Comparison of ENCODE assay signal across 8 cellular contexts in the genomic region with DNA sequence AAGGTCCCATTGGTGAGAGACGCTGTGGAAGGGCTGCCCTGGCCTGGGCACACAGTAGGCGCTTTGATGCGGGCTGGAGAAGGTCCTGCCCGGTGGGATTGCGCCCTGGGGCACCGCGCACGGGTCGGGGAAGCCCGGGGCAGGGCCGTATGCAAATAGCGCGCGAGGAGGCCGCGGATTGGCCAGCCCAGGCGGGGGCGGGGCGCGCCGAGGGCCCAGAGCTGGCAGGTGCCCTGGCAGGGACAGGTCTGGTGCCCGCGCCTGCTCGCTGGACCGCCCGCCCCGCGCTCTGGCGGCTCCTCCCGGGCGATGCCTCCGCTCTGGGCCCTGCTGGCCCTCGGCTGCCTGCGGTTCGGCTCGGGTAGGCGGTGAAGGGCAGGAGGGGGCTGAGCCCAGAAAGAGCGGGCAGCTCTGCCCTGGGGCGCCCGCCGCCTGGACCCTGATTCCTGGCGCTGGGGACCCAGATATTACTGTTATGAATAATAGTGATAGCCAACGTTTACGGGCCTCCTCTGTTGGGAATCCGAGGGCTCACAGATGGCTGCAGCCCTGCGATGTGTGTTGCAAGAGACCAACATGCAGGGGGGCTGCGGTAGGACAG. TPM values are rescaled to one million over a fixed set of nuclear protein-coding genes. Genes with fewer than 3 reads are reported as not detected.
DNase-seq lines count a peak whose midpoint lies in the region; ATAC-seq, FAIRE-seq and TF ChIP-seq lines count a peak whose summit lies in the region.

Gene UPK3A, plus strand, starts transcription at position 245 of the 601 bp plus-strand sequence. Its CDS starts 65 bp downstream, at position 310.

- no peak for TF ChIP-seq CTCF in astrocyte of the cerebellum (IDR thresholded peaks at IDR 0.05; ENCODE audit: low read depth, low read length, missing control alignments)

- H3F3A ChIP-seq in GM23248 (ENCODE audit: insufficient read depth): no peaks in the 10 kb centered on the region

- H2AFZ ChIP-seq in GM23248: no peak within 1 kb of the TSS

- H3K4me3 ChIP-seq in GM23248 (no peak within 1 kb of the TSS), astrocyte of the cerebellum (ENCODE audit: low read depth, low read length) (peak within 1 kb of the TSS; percentile 14)

- H3K36me3 ChIP-seq in GM23248 (ENCODE audit: low read depth): no peaks in the 10 kb centered on the region

- no peak for FAIRE-seq in urothelium cell line (lab: Jason Lieb, UNC)

- H3K9ac ChIP-seq in GM23248: no peak within 1 kb of the TSS

- H3K27ac ChIP-seq in GM23248: no peak within 1 kb of the TSS

- no peaks in the 10 kb centered on the region for H3K9me3 ChIP-seq in GM23248 (ENCODE audit: low read depth)

- 15% methylated on average over 46 of the region's 47 CpGs for WGBS in GM23248 (ENCODE audit: low coverage in 1 of 2, low lambda C conversion rate in 2 of 2, missing lambda C conversion rate in 2 of 2), 2 experiments

- H3K9me2 ChIP-seq in GM23248 (ENCODE audit: insufficient read depth): no peaks in the 10 kb centered on the region

- H3K79me2 ChIP-seq in GM23248 (ENCODE audit: insufficient read depth): no peaks in the 10 kb centered on the region

- peaks cover 39% of the 10 kb centered on the region for H3K27me3 ChIP-seq in GM23248 (replicated peaks; ENCODE audit: insufficient read depth)

- H3K4me2 ChIP-seq in GM23248 (ENCODE audit: unreplicated experiment): peak within 1 kb of the TSS; percentile 17

- ATAC-seq in SK-N-SH treated with all-trans-retinoic acid at 6 μM for 48 hours (peak; percentile 90), HG02759 (IDR thresholded peaks at IDR 0.05; ENCODE audit: unreplicated experiment) (no peak), GM21825 (IDR thresholded peaks at IDR 0.05; ENCODE audit: unreplicated experiment) (no peak)

- peaks cover 4% of the 10 kb centered on the region for H3K4me1 ChIP-seq in GM23248 (ENCODE audit: insufficient read depth)

- in situ Hi-C loops in GM23248 (cut with MboI) (loop anchor here (10.0 kb wide), 1 partner anchor 140 kb away; no protein-coding TSS in a partner anchor), astrocyte of the cerebellum (cut with HindIII; ENCODE audit: low sequenced_read_pairs) (no loop called here)

- DNase-seq in GM23248 (peak; percentile 28), astrocyte of the cerebellum (ENCODE audit: low read depth) (no peak), islet precursor cell (peak; percentile 86), urothelium cell line (ENCODE audit: low spot score) (no peak)
- DNase-seq in stimulated activated CD4-positive, alpha-beta T cell treated with anti-CD3 and anti-CD28 coated beads, Interleukin-1b, Interleukin-23, amount 100 ng/mL, for 4 hours (ENCODE audit: low read depth in 2 of 2): peak; percentile 41 to 55

- H4K20me1 ChIP-seq in GM23248 (ENCODE audit: insufficient read depth): no peaks in the 10 kb centered on the region

TF ChIP-seq in SK-N-SH treated with all-trans-retinoic acid at 6 μM for 48 hours, 23 proteins besides CTCF, POLR2A, EP300 and RAD21:
- no peak for TF ChIP-seq PPARA (CRISPR knock-in tag; IDR thresholded peaks at IDR 0.05; ENCODE audit: borderline replicate concordance)
- no peak for TF ChIP-seq TCF4 (CRISPR knock-in tag; IDR thresholded peaks at IDR 0.05; ENCODE audit: borderline replicate concordance)
- TF ChIP-seq BACH2 (CRISPR knock-in tag; IDR thresholded peaks at IDR 0.05; ENCODE audit: borderline replicate concordance): no peak
- no peak for TF ChIP-seq ZFP3 (CRISPR knock-in tag; IDR thresholded peaks at IDR 0.05)
- TF ChIP-seq SNAI2 (CRISPR knock-in tag; IDR thresholded peaks at IDR 0.05): no peak
- TF ChIP-seq CREB5 (CRISPR knock-in tag; IDR thresholded peaks at IDR 0.05; ENCODE audit: low read depth): no peak
- no peak for TF ChIP-seq TOX (CRISPR knock-in tag; IDR thresholded peaks at IDR 0.05; ENCODE audit: borderline replicate concordance)
- no peak for TF ChIP-seq RARB (CRISPR knock-in tag; IDR thresholded peaks at IDR 0.05)
- no peak for TF ChIP-seq CSRNP3 (CRISPR knock-in tag; IDR thresholded peaks at IDR 0.05)
- no peak for TF ChIP-seq ZFP30 (CRISPR knock-in tag; IDR thresholded peaks at IDR 0.05)

RNA-seq across cellular contexts. Expression of gene UPK3A, which starts in this region (rescaled TPM):
- not detected in 2 replicates for total RNA-seq in GM23248 (2014; rRNA removed; shearing (Covaris generic))
- not detected in 2 replicates for polyA plus RNA-seq in GM23248 (2016; fragmentation: Nextera tagmentation; extraction: Ambion mirVana)

Comparison
In these comparisons a context has a peak if more than half of its experiments do, and no peak if none do; other contexts are left out.
1. Peak in DNase-seq and H3K4me2 ChIP-seq in GM23248; RNA of the gene not detected or under 1 TPM.
2. DNase-seq: peak in islet precursor cell (single experiment) and stimulated activated CD4-positive, alpha-beta T cell treated with anti-CD3 and anti-CD28 coated beads, Interleukin-1b, Interleukin-23, amount 100 ng/mL, for 4 hours (2 of 2); none in astrocyte of the cerebellum (single experiment) and urothelium cell line (single experiment).